Comparison of ENCODE assay signal across 9 cellular contexts in the genomic region with DNA sequence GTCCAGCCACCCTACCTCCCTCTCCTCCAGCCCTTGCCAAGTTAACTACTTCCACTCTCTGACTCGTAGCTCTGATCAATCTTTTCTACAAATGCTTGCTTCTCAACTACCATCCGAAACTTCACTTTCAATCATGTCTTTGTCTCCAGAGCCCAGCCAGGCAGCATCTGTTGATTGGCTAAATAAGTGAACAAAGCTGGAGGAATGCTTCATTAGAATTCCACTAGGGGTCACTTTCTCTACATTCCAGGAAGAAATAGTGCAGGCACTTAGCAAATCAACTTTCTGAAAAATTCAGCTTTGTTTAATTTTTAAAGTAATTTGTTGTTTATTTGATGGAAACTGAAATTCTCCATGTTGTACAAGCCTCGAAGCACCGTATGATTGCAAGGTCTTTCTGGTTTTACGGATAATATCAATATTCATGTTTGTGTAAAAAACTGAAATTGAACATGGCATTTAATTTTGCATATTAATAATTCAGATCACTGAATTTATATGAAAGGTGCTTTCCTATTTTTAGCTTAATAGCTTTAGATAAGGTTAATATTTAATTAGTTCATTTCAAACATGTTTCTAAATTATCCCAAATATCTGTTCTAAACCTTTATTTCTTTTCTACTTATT. TPM values are rescaled to one million over a fixed set of nuclear protein-coding genes. Genes with fewer than 3 reads are reported as not detected.
A peak's percentile ranks its signal among the peaks of the same experiment; 100 is the strongest.
DNase-seq lines count a peak whose midpoint lies in the region; ATAC-seq lines count a peak whose summit lies in the region.
"Had no signal": no experiment of that assay in that cellular context is flagged by ENCODE, and none has a peak within 500 bp of the region (broad histone marks: within the 10 kb centered on the region; RNA-seq: fewer than 3 reads in every experiment).

No MANE protein-coding gene starts in this region.

- H3K27me3 Mint-ChIP-seq in activated T-cell treated with anti-CD3 and anti-CD28 coated beads, Interleukin-2, amount 50 U/mL, for 4 hours (ENCODE audit: low read depth) = no peaks in the 10 kb centered on the region
- no peaks in the 10 kb centered on the region for H3K27me3 Mint-ChIP-seq in activated T-cell treated with anti-CD3 and anti-CD28 coated beads, Interleukin-2, amount 50 U/mL, for 24 hours
- no peaks in the 10 kb centered on the region for H3K27me3 Mint-ChIP-seq in stimulated activated naive B cell treated with anti-CD40 and anti-IgM and Interleukin-4, amounts not matched to agents 10 μg/mL and 1 μg/mL and 100 μg/mL, for 72 hours
- H3K27me3 Mint-ChIP-seq: stimulated activated naive CD8-positive, alpha-beta T cell treated with anti-CD3 and anti-CD28 coated beads, Interleukin-15, Interleukin-2, amounts not matched to agents 100 ng/mL and 50 ng/mL, for 24 hours had no signal

- DNase-seq in activated T-cell treated with anti-CD3 and anti-CD28 coated beads, Interleukin-2, amount 50 U/mL, for 4 hours = no peak
- DNase-seq in activated T-cell treated with anti-CD3 and anti-CD28 coated beads, Interleukin-2, amount 50 U/mL, for 24 hours = no peak
- peak; percentile 2 for DNase-seq in NCI-H524 treated with DMSO at 0.1 percent for 48 hours (lab: John Stamatoyannopoulos, UW)
- DNase-seq in astrocyte of the hippocampus (ENCODE audit: low read depth, low spot score) = peak; percentile 69
- peak; percentile 11 to 73 for DNase-seq in hippocampal formation (lab: John Stamatoyannopoulos, UW)
- DNase-seq in stimulated activated naive B cell treated with anti-CD40 and anti-IgM and Interleukin-4, amounts not matched to agents 10 μg/mL and 1 μg/mL and 100 μg/mL, for 72 hours = no peak
- DNase-seq in stimulated activated CD4-positive, alpha-beta T cell treated with anti-CD3 and anti-CD28 coated beads, Interleukin-4, amount 100 ng/mL, for 1 hour = no peak

- ATAC-seq in activated T-cell treated with anti-CD3 and anti-CD28 coated beads, Interleukin-2, amount 50 U/mL, for 4 hours = peak; percentile 37 to 54
- peak; percentile 55 for ATAC-seq in HG02798 (IDR thresholded peaks at IDR 0.05; ENCODE audit: poor library complexity, unreplicated experiment)
- peak; percentile 38 to 57 for ATAC-seq in stimulated activated naive B cell treated with anti-CD40 and anti-IgM and Interleukin-4, amounts not matched to agents 10 μg/mL and 1 μg/mL and 100 μg/mL, for 72 hours (replicated peaks)

- H3K9me3 Mint-ChIP-seq in activated T-cell treated with anti-CD3 and anti-CD28 coated beads, Interleukin-2, amount 50 U/mL, for 4 hours = no peaks in the 10 kb centered on the region
- no peaks in the 10 kb centered on the region for H3K9me3 Mint-ChIP-seq in activated T-cell treated with anti-CD3 and anti-CD28 coated beads, Interleukin-2, amount 50 U/mL, for 24 hours
- no peaks in the 10 kb centered on the region for H3K9me3 Mint-ChIP-seq in stimulated activated naive B cell treated with anti-CD40 and anti-IgM and Interleukin-4, amounts not matched to agents 10 μg/mL and 1 μg/mL and 100 μg/mL, for 72 hours
- H3K9me3 Mint-ChIP-seq: stimulated activated naive CD8-positive, alpha-beta T cell treated with anti-CD3 and anti-CD28 coated beads, Interleukin-15, Interleukin-2, amounts not matched to agents 100 ng/mL and 50 ng/mL, for 24 hours had no signal

- H3K36me3 Mint-ChIP-seq in activated T-cell treated with anti-CD3 and anti-CD28 coated beads, Interleukin-2, amount 50 U/mL, for 4 hours (ENCODE audit: insufficient read depth) = no peaks in the 10 kb centered on the region
- H3K36me3 Mint-ChIP-seq in activated T-cell treated with anti-CD3 and anti-CD28 coated beads, Interleukin-2, amount 50 U/mL, for 24 hours (ENCODE audit: low read depth) = no peaks in the 10 kb centered on the region
- no peaks in the 10 kb centered on the region for H3K36me3 Mint-ChIP-seq in stimulated activated naive B cell treated with anti-CD40 and anti-IgM and Interleukin-4, amounts not matched to agents 10 μg/mL and 1 μg/mL and 100 μg/mL, for 72 hours

- no peak overlapping the region for H3K27ac Mint-ChIP-seq in activated T-cell treated with anti-CD3 and anti-CD28 coated beads, Interleukin-2, amount 50 U/mL, for 24 hours
- H3K27ac Mint-ChIP-seq in stimulated activated naive B cell treated with anti-CD40 and anti-IgM and Interleukin-4, amounts not matched to agents 10 μg/mL and 1 μg/mL and 100 μg/mL, for 72 hours = no peak overlapping the region
- H3K27ac Mint-ChIP-seq: stimulated activated naive CD8-positive, alpha-beta T cell treated with anti-CD3 and anti-CD28 coated beads, Interleukin-15, Interleukin-2, amounts not matched to agents 100 ng/mL and 50 ng/mL, for 24 hours had no signal

- peaks cover 2% of the 10 kb centered on the region for H3K4me1 Mint-ChIP-seq in activated T-cell treated with anti-CD3 and anti-CD28 coated beads, Interleukin-2, amount 50 U/mL, for 4 hours (ENCODE audit: low read depth)
- H3K4me1 Mint-ChIP-seq in activated T-cell treated with anti-CD3 and anti-CD28 coated beads, Interleukin-2, amount 50 U/mL, for 24 hours (ENCODE audit: low read depth) = peaks cover 3% of the 10 kb centered on the region
- H3K4me1 Mint-ChIP-seq in stimulated activated naive B cell treated with anti-CD40 and anti-IgM and Interleukin-4, amounts not matched to agents 10 μg/mL and 1 μg/mL and 100 μg/mL, for 72 hours = no peaks in the 10 kb centered on the region

- H3K4me3 Mint-ChIP-seq in activated T-cell treated with anti-CD3 and anti-CD28 coated beads, Interleukin-2, amount 50 U/mL, for 4 hours = no peak overlapping the region
- no peak overlapping the region for H3K4me3 Mint-ChIP-seq in activated T-cell treated with anti-CD3 and anti-CD28 coated beads, Interleukin-2, amount 50 U/mL, for 24 hours
- no peak overlapping the region for H3K4me3 Mint-ChIP-seq in stimulated activated naive B cell treated with anti-CD40 and anti-IgM and Interleukin-4, amounts not matched to agents 10 μg/mL and 1 μg/mL and 100 μg/mL, for 72 hours
- H3K4me3 Mint-ChIP-seq: stimulated activated naive CD8-positive, alpha-beta T cell treated with anti-CD3 and anti-CD28 coated beads, Interleukin-15, Interleukin-2, amounts not matched to agents 100 ng/mL and 50 ng/mL, for 24 hours had no signal

RNA-seq across cellular contexts. Expression of gene HELB, which starts 32.4 kb away (rescaled TPM):
- total RNA-seq in activated T-cell treated with anti-CD3 and anti-CD28 coated beads, Interleukin-2, amount 50 U/mL, for 4 hours = 10 to 100 TPM in 2 of 3 donors, 1 to 10 TPM in 1; 9.0 to 14.6 (median 13.5) TPM

Comparison
In these comparisons a context has a peak if more than half of its experiments do, and no peak if none do; other contexts are left out.
1. DNase-seq: peak in NCI-H524 treated with DMSO at 0.1 percent for 48 hours (single experiment), astrocyte of the hippocampus (single experiment) and hippocampal formation (2 of 2); none in activated T-cell treated with anti-CD3 and anti-CD28 coated beads, Interleukin-2, amount 50 U/mL, for 4 hours (single experiment), activated T-cell treated with anti-CD3 and anti-CD28 coated beads, Interleukin-2, amount 50 U/mL, for 24 hours (single experiment), stimulated activated naive B cell treated with anti-CD40 and anti-IgM and Interleukin-4, amounts not matched to agents 10 μg/mL and 1 μg/mL and 100 μg/mL, for 72 hours (single experiment) and stimulated activated CD4-positive, alpha-beta T cell treated with anti-CD3 and anti-CD28 coated beads, Interleukin-4, amount 100 ng/mL, for 1 hour (single experiment).
2. Peak in every context shown above with its lines, with median percentiles within 50 percentile points of each other: ATAC-seq.